Comparison of ENCODE assay signal across 8 cellular contexts in genomic region chr15:56365075-56365711, GRCh38. TPM values are rescaled to one million over a fixed set of nuclear protein-coding genes. Genes with fewer than 3 reads are reported as not detected.
DNase-seq lines count a peak whose midpoint lies in the region; ATAC-seq and TF ChIP-seq lines count a peak whose summit lies in the region.

TSS of gene TEX9 (plus strand) at chr15:56365426. CDS start at chr15:56365451, 25 bp downstream.

- no peaks in the 10 kb centered on the region for H3K79me1 ChIP-seq in mesenchymal stem cell (replicated peaks; ENCODE audit: low read length, poor library complexity, severe bottlenecking)

- H3K14ac ChIP-seq in mesenchymal stem cell (ENCODE audit: low read length in 2 of 2), result no peak within 1 kb of the TSS

- CTCF ChIA-PET in activated CD4-positive, alpha-beta memory T cell treated with anti-CD3 and anti-CD28 coated beads, Interleukin-2, amount 10 ng/mL, durations not matched to agents 7 days and 5 days (lab: Charles Lee), result no interaction called here

- no peak within 1 kb of the TSS for H2BK120ac ChIP-seq in mesenchymal stem cell (ENCODE audit: low read depth, low read length)

- TF ChIP-seq CTCF in C4-2B (conservative IDR thresholded peaks at IDR 0.05), result no peak

- H3K36me3 ChIP-seq in mesenchymal stem cell (ENCODE audit: control insufficient read depth in 1 of 2, insufficient read depth in 2 of 2, low read depth in 1 of 2, low read length in 2 of 2), result no peaks in the 10 kb centered on the region

- peaks cover 18% of the 10 kb centered on the region for H3K4me1 Mint-ChIP-seq in activated CD4-positive, alpha-beta memory T cell treated with anti-CD3 and anti-CD28 coated beads, Interleukin-2, amount 10 ng/mL, durations not matched to agents 7 days and 5 days
- peaks cover 12 to 15% of the 10 kb centered on the region in 2 donors for H3K4me1 Mint-ChIP-seq in effector memory CD8-positive, alpha-beta T cell (ENCODE audit: low read depth in 2 of 2)

- H3K4me2 ChIP-seq in mesenchymal stem cell (ENCODE audit: low read length, poor library complexity, severe bottlenecking), result peak within 1 kb of the TSS; percentile 91

- H4K91ac ChIP-seq in mesenchymal stem cell (ENCODE audit: low read length), result no peak within 1 kb of the TSS

- H2AK5ac ChIP-seq in mesenchymal stem cell (ENCODE audit: low read length, severe bottlenecking), result no peak within 1 kb of the TSS

- no peak within 1 kb of the TSS for H3K27ac Mint-ChIP-seq in activated CD4-positive, alpha-beta memory T cell treated with anti-CD3 and anti-CD28 coated beads, Interleukin-2, amount 10 ng/mL, durations not matched to agents 7 days and 5 days
- H3K27ac Mint-ChIP-seq in effector memory CD8-positive, alpha-beta T cell, result no peak within 1 kb of the TSS

- H3K4ac ChIP-seq in mesenchymal stem cell (ENCODE audit: low read depth in 1 of 2, low read length in 2 of 2), result peak within 1 kb of the TSS in 1 of 2 experiments; percentile 61

- H2BK5ac ChIP-seq in mesenchymal stem cell (ENCODE audit: low read depth, low read length, poor library complexity, severe bottlenecking), result no peak within 1 kb of the TSS

- H2BK12ac ChIP-seq in mesenchymal stem cell (ENCODE audit: low read length in 2 of 2), result no peak within 1 kb of the TSS

- H2BK15ac ChIP-seq in mesenchymal stem cell (ENCODE audit: low read depth, poor library complexity, severe bottlenecking), result no peak within 1 kb of the TSS

- H3K4me1 ChIP-seq in mesenchymal stem cell (ENCODE audit: control insufficient read depth, insufficient read depth, low read depth, low read length), result peaks cover 2% of the 10 kb centered on the region

- peak within 1 kb of the TSS; percentile 46 to 94 for H3K18ac ChIP-seq in mesenchymal stem cell (ENCODE audit: low read depth in 1 of 2, low read length in 2 of 2)

- H3K27me3 Mint-ChIP-seq in activated CD4-positive, alpha-beta memory T cell treated with anti-CD3 and anti-CD28 coated beads, Interleukin-2, amount 10 ng/mL, durations not matched to agents 7 days and 5 days, result peaks cover 28% of the 10 kb centered on the region
- H3K27me3 Mint-ChIP-seq in effector memory CD8-positive, alpha-beta T cell, result peaks cover 44 to 76% of the 10 kb centered on the region in 2 donors

- H3K27me3 ChIP-seq in mesenchymal stem cell (ENCODE audit: control insufficient read depth in 1 of 2, insufficient read depth in 1 of 2, low read length in 2 of 2), result no peaks in the 10 kb centered on the region

- POLR2A ChIA-PET in activated CD4-positive, alpha-beta memory T cell treated with anti-CD3 and anti-CD28 coated beads, Interleukin-2, amount 10 ng/mL, durations not matched to agents 7 days and 5 days (lab: Charles Lee), result no interaction called here

- peak within 1 kb of the TSS; percentile 42 for H3K27ac ChIP-seq in C4-2B
- H3K27ac ChIP-seq in mesenchymal stem cell (ENCODE audit: low read length, poor library complexity, severe bottlenecking), result peak within 1 kb of the TSS; percentile 70

- H3K36me3 Mint-ChIP-seq in activated CD4-positive, alpha-beta memory T cell treated with anti-CD3 and anti-CD28 coated beads, Interleukin-2, amount 10 ng/mL, durations not matched to agents 7 days and 5 days (ENCODE audit: low read depth), result no peaks in the 10 kb centered on the region
- no peaks in the 10 kb centered on the region for H3K36me3 Mint-ChIP-seq in effector memory CD8-positive, alpha-beta T cell (ENCODE audit: insufficient read depth)

- H3K9me3 Mint-ChIP-seq in activated CD4-positive, alpha-beta memory T cell treated with anti-CD3 and anti-CD28 coated beads, Interleukin-2, amount 10 ng/mL, durations not matched to agents 7 days and 5 days, result no peaks in the 10 kb centered on the region
- H3K9me3 Mint-ChIP-seq in effector memory CD8-positive, alpha-beta T cell, result peaks cover 0 to 8% of the 10 kb centered on the region in 2 donors

- peak; percentile 99 for DNase-seq in NCI-H69 (lab: John Stamatoyannopoulos, UW)
- peak; percentile 79 for DNase-seq in activated CD4-positive, alpha-beta memory T cell treated with anti-CD3 and anti-CD28 coated beads, Interleukin-2, amount 10 ng/mL, durations not matched to agents 7 days and 5 days
- peak; percentile 19 to 34 (median 23) for DNase-seq in effector memory CD8-positive, alpha-beta T cell
- peak; percentile 84 for DNase-seq in mesenchymal stem cell
- peak; percentile 43 for DNase-seq in stimulated activated CD8-positive, alpha-beta memory T cell treated with anti-CD3 and anti-CD28 coated beads, Interleukin-12 subunit alpha, Interleukin-12 subunit beta, amount 100 ng/mL, for 24 hours (ENCODE audit: extremely low read depth)

- no peak within 1 kb of the TSS for H3K23ac ChIP-seq in mesenchymal stem cell (ENCODE audit: low read length in 2 of 2)

- H4K8ac ChIP-seq in mesenchymal stem cell (ENCODE audit: low read length), result no peak within 1 kb of the TSS

- WGBS in mesenchymal stem cell, result under 1% methylated on average over 41 of the region's 45 CpGs

- peak within 1 kb of the TSS; percentile 86 for H2AFZ ChIP-seq in mesenchymal stem cell (ENCODE audit: low read depth, low read length)

- H3K4me3 ChIP-seq in mesenchymal stem cell (ENCODE audit: insufficient read depth in 1 of 2, low read depth in 1 of 2, low read length in 2 of 2), result peak within 1 kb of the TSS; percentile 85 to 89

- peaks cover 3% of the 10 kb centered on the region for H3K9me3 ChIP-seq in mesenchymal stem cell (ENCODE audit: control insufficient read depth, low read length)

- H3K9ac ChIP-seq in mesenchymal stem cell (ENCODE audit: low read length), result peak within 1 kb of the TSS; percentile 93

- peak within 1 kb of the TSS; percentile 81 for H3K4me3 Mint-ChIP-seq in activated CD4-positive, alpha-beta memory T cell treated with anti-CD3 and anti-CD28 coated beads, Interleukin-2, amount 10 ng/mL, durations not matched to agents 7 days and 5 days
- H3K4me3 Mint-ChIP-seq in effector memory CD8-positive, alpha-beta T cell, result peak within 1 kb of the TSS; percentile 79 to 83

- ATAC-seq in GM19328 (IDR thresholded peaks at IDR 0.05; ENCODE audit: unreplicated experiment) (peak; percentile 84), HG03460 (IDR thresholded peaks at IDR 0.05; ENCODE audit: unreplicated experiment) (peak; percentile 95)
- ATAC-seq in effector memory CD8-positive, alpha-beta T cell (replicated peaks), result peak; percentile 69

RNA-seq across cellular contexts. Expression of gene TEX9, which starts in this region (rescaled TPM):
- total RNA-seq in activated CD4-positive, alpha-beta memory T cell treated with anti-CD3 and anti-CD28 coated beads, Interleukin-2, amount 10 ng/mL, durations not matched to agents 7 days and 5 days, result under 1 TPM; 0.38 to 0.78 TPM
- 2.7 TPM for polyA plus RNA-seq in mesenchymal stem cell (2013, experiment 1 of 2)
- polyA plus RNA-seq in mesenchymal stem cell (2013, experiment 2 of 2), result 3.1 TPM

Comparison
In these comparisons a context has a peak if more than half of its experiments do, and no peak if none do; other contexts are left out.
1. Peak in every context shown above with its lines: DNase-seq, ATAC-seq, H3K4me3 ChIP-seq and H3K27ac ChIP-seq.
2. Peak in DNase-seq in activated CD4-positive, alpha-beta memory T cell treated with anti-CD3 and anti-CD28 coated beads, Interleukin-2, amount 10 ng/mL, durations not matched to agents 7 days and 5 days; RNA of the gene not detected or under 1 TPM.
3. DNase-seq: peak in every context shown above with its lines; median percentile 99 in NCI-H69; 84 in mesenchymal stem cell; 79 in activated CD4-positive, alpha-beta memory T cell treated with anti-CD3 and anti-CD28 coated beads, Interleukin-2, amount 10 ng/mL, durations not matched to agents 7 days and 5 days; 43 in stimulated activated CD8-positive, alpha-beta memory T cell treated with anti-CD3 and anti-CD28 coated beads, Interleukin-12 subunit alpha, Interleukin-12 subunit beta, amount 100 ng/mL, for 24 hours; 23 in effector memory CD8-positive, alpha-beta T cell.